ENCODE assay signal across 6 cellular contexts in genomic region chr19:17246681-17247425, GRCh38. TPM values are rescaled to one million over a fixed set of nuclear protein-coding genes. Genes with fewer than 3 reads are reported as not detected.
DNase-seq lines count a peak whose midpoint lies in the region; ATAC-seq, FAIRE-seq and TF ChIP-seq lines count a peak whose summit lies in the region.

No MANE protein-coding gene starts in this region.

- intact Hi-C loops in breast epithelium (cut with DNase I; ENCODE audit: low total_unique reads) = no loop called here

- no peak for FAIRE-seq in GM12891 (lab: Jason Lieb, UNC)

- H3K27me3 ChIP-seq in breast epithelium = no peaks in the 10 kb centered on the region

- no peaks in the 10 kb centered on the region for H3K9me3 ChIP-seq in breast epithelium

- no peak for TF ChIP-seq CTCF in breast epithelium (IDR thresholded peaks at IDR 0.05)
- no peak for TF ChIP-seq CTCF in neural crest cell (conservative IDR thresholded peaks at IDR 0.05)

- TF ChIP-seq POLR2A in breast epithelium (IDR thresholded peaks at IDR 0.05) (no peak), GM12891 (IDR thresholded peaks at IDR 0.05; ENCODE audit: low read depth, low read length) (no peak)

- peak; percentile 62 to 74 for DNase-seq in NOMO-1 (lab: John Stamatoyannopoulos, UW; ENCODE audit: unreplicated experiment in 2 of 2)
- no peak for DNase-seq in NOMO-1 treated with dmso at 0.1 percent for 144 hours (lab: John Stamatoyannopoulos, UW; ENCODE audit: unreplicated experiment)
- no peak for DNase-seq in breast epithelium (ENCODE audit: low spot score in 2 of 2)
- DNase-seq in neural crest cell (ENCODE audit: low read depth, low spot score) = no peak
- DNase-seq in GM12891 (ENCODE audit: insufficient read length, low spot score) = no peak

- H3K4me3 Mint-ChIP-seq in neural crest cell = peak overlapping the region; percentile 88

- no peaks in the 10 kb centered on the region for H3K36me3 ChIP-seq in breast epithelium

- peaks cover 51% of the 10 kb centered on the region for H3K4me1 Mint-ChIP-seq in neural crest cell

- H3K36me3 Mint-ChIP-seq in neural crest cell (ENCODE audit: low read depth) = peaks cover 3% of the 10 kb centered on the region

- H3K4me1 ChIP-seq in breast epithelium = peaks cover 6 to 7% of the 10 kb centered on the region in 2 donors

- H3K27ac ChIP-seq in breast epithelium = peak overlapping the region; percentile 79 to 97

- H3K27me3 Mint-ChIP-seq in neural crest cell (ENCODE audit: low read depth) = peaks cover 9% of the 10 kb centered on the region

- no peak for ATAC-seq in HG02571 (IDR thresholded peaks at IDR 0.05; ENCODE audit: unreplicated experiment)

- peak overlapping the region; percentile 67 for H3K27ac Mint-ChIP-seq in neural crest cell (ENCODE audit: unreplicated experiment)

- H3K4me3 ChIP-seq in breast epithelium = peak overlapping the region; percentile 49 to 86 (median 75)

- H3K9me3 Mint-ChIP-seq in neural crest cell = no peaks in the 10 kb centered on the region

TF ChIP-seq in GM12891, 5 proteins besides CTCF, POLR2A, EP300 and RAD21:
- TF ChIP-seq POU2F2 (IDR thresholded peaks at IDR 0.05; ENCODE audit: low read depth, low read length) (no peak), TAF1 (IDR thresholded peaks at IDR 0.05; ENCODE audit: low read depth, low read length) (no peak), PAX5 (IDR thresholded peaks at IDR 0.05; ENCODE audit: insufficient read depth, low read length, severe bottlenecking) (no peak), POLR2AphosphoS5 (IDR thresholded peaks at IDR 0.05; ENCODE audit: low read depth, low read length) (no peak), SPI1 (IDR thresholded peaks at IDR 0.05; ENCODE audit: low read depth, low read length) (no peak)

RNA-seq across cellular contexts. Expression of gene NR2F6, which starts 1.1 kb away (rescaled TPM):
- total RNA-seq in breast epithelium (10 to 100 TPM; 23.2 to 52.4 (median 34.7) TPM), neural crest cell (52.8 and 57.6 TPM in 2 replicates)
- 2.6 TPM for polyA plus RNA-seq in GM12891 (2012; ENCODE audit: low read depth, missing spikeins)

RNA-seq across cellular contexts. Expression of gene USHBP1, which starts 17.7 kb away (rescaled TPM):
- total RNA-seq in breast epithelium = 1 to 10 TPM; 5.8 to 8.8 (median 7.0) TPM
- 0.23 and 0.57 TPM in 2 replicates for total RNA-seq in neural crest cell
- polyA plus RNA-seq in GM12891 (2012; ENCODE audit: low read depth, missing spikeins) = 0.17 TPM

RNA-seq across cellular contexts. Expression of gene BABAM1, which starts 20.4 kb away (rescaled TPM):
- 10 to 100 TPM; 48.5 to 65.6 (median 54.1) TPM for total RNA-seq in breast epithelium
- total RNA-seq in neural crest cell = 79.1 and 89.3 TPM in 2 replicates
- polyA plus RNA-seq in GM12891 (2012; ENCODE audit: low read depth, missing spikeins) = 71.7 TPM

RNA-seq across cellular contexts. Expression of gene OCEL1, which starts 20.8 kb away (rescaled TPM):
- 10 to 100 TPM in 1 of 3 donors, 1 to 10 TPM in 2; 8.8 to 13.8 (median 9.4) TPM for total RNA-seq in breast epithelium
- 10.4 and 12.0 TPM in 2 replicates for total RNA-seq in neural crest cell
- polyA plus RNA-seq in GM12891 (2012; ENCODE audit: low read depth, missing spikeins) = 10.6 TPM

RNA-seq across cellular contexts. Expression of gene USE1, which starts 31.7 kb away (rescaled TPM):
- 10 to 100 TPM; 15.5 to 29.0 (median 27.5) TPM for total RNA-seq in breast epithelium
- 15.7 and 17.6 TPM in 2 replicates for total RNA-seq in neural crest cell
- 30.4 TPM for polyA plus RNA-seq in GM12891 (2012; ENCODE audit: low read depth, missing spikeins)

Comparison
In these comparisons a context has a peak if more than half of its experiments do, and no peak if none do; other contexts are left out.
1. DNase-seq: peak in NOMO-1 (2 of 2); none in NOMO-1 treated with dmso at 0.1 percent for 144 hours (single experiment), breast epithelium (0 of 2), neural crest cell (single experiment) and GM12891 (single experiment).